ENCODE assay signal across 29 cellular contexts in genomic region chr16:15792563-15792971, GRCh38.
A peak's percentile ranks its signal among the peaks of the same experiment; 100 is the strongest.
DNase-seq lines count a peak whose midpoint lies in the region; ATAC-seq and TF ChIP-seq lines count a peak whose summit lies in the region.
"Had no signal": no experiment of that assay in that cellular context is flagged by ENCODE, and none has a peak within 500 bp of the region (broad histone marks: within the 10 kb centered on the region; RNA-seq: fewer than 3 reads in every experiment).

No MANE protein-coding gene starts in this region.

- H3K36me3 ChIP-seq in ascending aorta (peaks cover 18 to 33% of the 10 kb centered on the region in 2 donors), muscle layer of colon (ENCODE audit: insufficient read depth, low read length) (peaks cover 60% of the 10 kb centered on the region), transverse colon (no peaks in the 10 kb centered on the region), mucosa of descending colon (ENCODE audit: low read depth) (no peaks in the 10 kb centered on the region)
- H3K36me3 ChIP-seq: lower lobe of right lung, MG63, SJSA1, suprapubic skin, uterus had no signal

- WGBS in transverse colon (ENCODE audit: low coverage in 1 of 2), 2 donors, result 56 to 66% methylated on average over 3 to 5 of the region's 5 CpGs

- H3K27me3 ChIP-seq in ascending aorta (no peaks in the 10 kb centered on the region), muscle layer of colon (ENCODE audit: control insufficient read depth in 1 of 2, insufficient read depth in 2 of 2, low read length in 2 of 2) (no peaks in the 10 kb centered on the region), transverse colon (no peaks in the 10 kb centered on the region)
- H3K27me3 ChIP-seq: body of pancreas, MG63, SJSA1, suprapubic skin, uterus had no signal

- no peak for TF ChIP-seq POLR2A in transverse colon (IDR thresholded peaks at IDR 0.05)

- peak; percentile 61 for DNase-seq in activated effector memory CD4-positive, alpha-beta T cell treated with anti-CD3 and anti-CD28 coated beads, Interleukin-2, amount 50 U/mL, for 16 hours
- DNase-seq in activated effector memory CD4-positive, alpha-beta T cell treated with Interleukin-2 at 50 U/mL for 16 hours, result no peak
- DNase-seq in ascending aorta (ENCODE audit: low spot score in 2 of 2) (no peak), transverse colon (no peak), mucosa of descending colon (no peak), NCI-H2196 treated with DMSO at 0.1 percent for 48 hours (lab: John Stamatoyannopoulos, UW; ENCODE audit: unreplicated experiment) (no peak)
- DNase-seq: activated T-cell treated with anti-CD3 and anti-CD28 coated beads, Interleukin-2, amount 50 U/mL, for 24 hours; body of pancreas; CD8-positive, alpha-beta T cell; cerebellar nuclear complex; EL; H7; lower lobe of right lung; MG63; natural killer cell; NCI-H1105 treated with DMSO at 0.1 percent for 48 hours; NCI-H187 treated with DMSO at 0.1 percent for 48 hours; NCI-H774; occipital lobe; RPMI8226; T-cell; uterus had no signal

- H3K4me3 ChIP-seq in ascending aorta (no peak overlapping the region), muscle layer of colon (ENCODE audit: low read depth in 1 of 2, low read length in 2 of 2) (no peak overlapping the region), transverse colon (no peak overlapping the region), mucosa of descending colon (no peak overlapping the region)
- H3K4me3 ChIP-seq: body of pancreas, lower lobe of right lung, MG63, SJSA1, suprapubic skin, uterus had no signal

- TF ChIP-seq EP300 in transverse colon (IDR thresholded peaks at IDR 0.05; ENCODE audit: low read depth), result no peak

- H3K9ac ChIP-seq in muscle layer of colon (ENCODE audit: low read length), result no peak overlapping the region
- H3K9ac ChIP-seq: KMS-11 had no signal

- in situ Hi-C loops in transverse colon (cut with MboI; ENCODE audit: low pct_ligation_motif_present in 1 of 4, low pct_unique_long_range_greater_than_20kb in 1 of 4, low sequenced_read_pairs in 3 of 4), result no loop called here

- peak overlapping the region; percentile 79 for H3K27ac ChIP-seq in ascending aorta
- peak overlapping the region; percentile 66 for H3K27ac ChIP-seq in muscle layer of colon (ENCODE audit: low read depth, low read length)
- H3K27ac ChIP-seq in transverse colon, result peak overlapping the region; percentile 51 to 74 (median 64)
- H3K27ac ChIP-seq: body of pancreas, KMS-11, lower lobe of right lung, SJSA1, suprapubic skin had no signal

- intact Hi-C loops in ascending aorta (cut with DNase I), result no loop called here
- intact Hi-C loops in transverse colon (cut with DNase I; ENCODE audit: low total_unique reads), result no loop called here
- intact Hi-C loops in mucosa of descending colon (cut with DNase I, micrococcal nuclease), result no loop called here

- no peak for ATAC-seq in mucosa of descending colon
- ATAC-seq in GM18511 (IDR thresholded peaks at IDR 0.05; ENCODE audit: unreplicated experiment), result no peak
- ATAC-seq: body of pancreas; CD8-positive, alpha-beta T cell; lower lobe of right lung; natural killer cell; stimulated activated memory B cell treated with anti-CD40 and anti-IgM and Interleukin-4, amounts not matched to agents 10 μg/mL and 1 μg/mL and 100 μg/mL, for 72 hours; T-cell; WTC11 had no signal

- H3K4me1 ChIP-seq in ascending aorta, result peaks cover 15 to 57% of the 10 kb centered on the region in 2 donors
- H3K4me1 ChIP-seq in muscle layer of colon (ENCODE audit: insufficient read depth, low read length), result peaks cover 71% of the 10 kb centered on the region
- peaks cover 0 to 24% (median 3%) of the 10 kb centered on the region in 4 donors for H3K4me1 ChIP-seq in transverse colon
- no peaks in the 10 kb centered on the region for H3K4me1 ChIP-seq in mucosa of descending colon (ENCODE audit: low read depth)
- H3K4me1 ChIP-seq: body of pancreas, suprapubic skin had no signal

- H3K9me3 ChIP-seq in ascending aorta (no peaks in the 10 kb centered on the region), muscle layer of colon (ENCODE audit: low read length) (no peaks in the 10 kb centered on the region), transverse colon (no peaks in the 10 kb centered on the region), mucosa of descending colon (peaks cover 8% of the 10 kb centered on the region)
- H3K9me3 ChIP-seq: body of pancreas, suprapubic skin, uterus had no signal

- TF ChIP-seq CTCF in ascending aorta (IDR thresholded peaks at IDR 0.05) (no peak), transverse colon (IDR thresholded peaks at IDR 0.05) (no peak), mucosa of descending colon (IDR thresholded peaks at IDR 0.05) (no peak)
